Comparison of ENCODE assay signal across 18 cellular contexts in the genomic region with DNA sequence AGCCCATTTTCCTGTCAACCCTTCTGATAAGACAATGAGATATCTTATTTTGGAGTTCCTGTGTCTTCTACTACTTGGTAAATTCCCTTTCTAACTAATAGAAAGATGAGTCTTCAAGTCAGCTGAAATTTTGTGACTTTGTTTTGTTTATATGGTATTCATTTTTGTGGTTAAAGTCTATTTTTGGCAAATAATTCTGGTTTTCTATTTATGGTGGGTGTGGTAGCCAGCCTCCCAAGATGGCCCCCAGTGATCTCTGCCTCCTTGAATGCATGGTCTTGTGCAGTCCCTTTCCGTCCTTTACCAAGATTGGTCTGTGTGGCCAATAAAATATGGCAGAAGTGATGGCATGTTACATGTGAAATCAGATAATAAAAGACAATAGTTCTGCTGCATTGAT.
A peak's percentile ranks its signal among the peaks of the same experiment; 100 is the strongest.
DNase-seq lines count a peak whose midpoint lies in the region; ATAC-seq and TF ChIP-seq lines count a peak whose summit lies in the region.
"Had no signal": no experiment of that assay in that cellular context is flagged by ENCODE, and none has a peak within 500 bp of the region (broad histone marks: within the 10 kb centered on the region; RNA-seq: fewer than 3 reads in every experiment).

No MANE protein-coding gene starts in this region.

- in situ Hi-C loops in gastrocnemius medialis (cut with MboI; ENCODE audit: low sequenced_read_pairs in 4 of 4) = no loop called here

- peaks cover 54% of the 10 kb centered on the region for H3K4me1 ChIP-seq in PC-9 (replicated peaks; ENCODE audit: insufficient read depth)
- H3K4me1 ChIP-seq in gastrocnemius medialis = peaks cover 55 to 62% of the 10 kb centered on the region in 2 donors
- H3K4me1 ChIP-seq: Peyer's patch had no signal

- no peaks in the 10 kb centered on the region for H3K27me3 ChIP-seq in PC-9 (ENCODE audit: insufficient read depth, low read depth)
- H3K27me3 ChIP-seq in gastrocnemius medialis = no peaks in the 10 kb centered on the region
- H3K27me3 ChIP-seq: heart left ventricle, ovary, Peyer's patch, thyroid gland had no signal

- H4K20me1 ChIP-seq in PC-9 (ENCODE audit: insufficient read depth) = no peaks in the 10 kb centered on the region

- TF ChIP-seq POLR2A in gastrocnemius medialis (IDR thresholded peaks at IDR 0.05) = no peak

- TF ChIP-seq CTCF in PC-9 (conservative IDR thresholded peaks at IDR 0.05) (no peak), gastrocnemius medialis (IDR thresholded peaks at IDR 0.05 in 4 of 5, conservative IDR thresholded peaks at IDR 0.05 in 1 of 5) (no peak)

- H3K27ac ChIP-seq in PC-9 (peak overlapping the region; percentile 23; the same call in 1 of the 2 replicates), epithelial cell of prostate (peak overlapping the region; percentile 78), gastrocnemius medialis (peak overlapping the region; percentile 30 to 88 (median 66))
- H3K27ac ChIP-seq: heart left ventricle, ovary, Peyer's patch, thyroid gland had no signal

- intact Hi-C loops in PC-9 (cut with micrococcal nuclease; ENCODE audit: unreplicated experiment) (loop anchor here (5.0 kb wide), 2 partner anchors 70 to 125 kb away; no protein-coding TSS in a partner anchor), gastrocnemius medialis (cut with DNase I; ENCODE audit: low total_unique reads) (no loop called here)

- 0 out of 2 replicates have a peak, but pooled peaks cover 31% of the 10 kb centered on the region for H3K36me3 ChIP-seq in PC-9 (ENCODE audit: low read depth)
- H3K36me3 ChIP-seq in gastrocnemius medialis = peaks cover 0 to 26% of the 10 kb centered on the region in 2 donors
- H3K36me3 ChIP-seq: ovary had no signal

- H3K9me2 ChIP-seq in PC-9 (ENCODE audit: insufficient read depth) = no peaks in the 10 kb centered on the region

- H3K4me2 ChIP-seq in PC-9 = peak overlapping the region; percentile 14; the same call in 1 of the 2 replicates

- CTCF ChIA-PET in PC-9 (lab: Charles Lee) = no interaction called here

- ATAC-seq in gastrocnemius medialis = no peak
- ATAC-seq in HG03175 (IDR thresholded peaks at IDR 0.05; ENCODE audit: unreplicated experiment) = no peak
- ATAC-seq: activated CD8-positive, alpha-beta T cell treated with anti-CD3 and anti-CD28 coated beads, Interleukin-2, amount 10 ng/mL, durations not matched to agents 7 days and 5 days; heart left ventricle had no signal

- H3K9me3 ChIP-seq in PC-9 (ENCODE audit: insufficient read depth, low read depth) = no peaks in the 10 kb centered on the region; the same call in 1 of the 2 replicates
- H3K9me3 ChIP-seq in gastrocnemius medialis = no peaks in the 10 kb centered on the region
- H3K9me3 ChIP-seq: heart left ventricle, ovary, Peyer's patch, thyroid gland had no signal

- no peak overlapping the region for H2AFZ ChIP-seq in PC-9

- DNase-seq in ELR (ENCODE audit: low read depth) = peak; percentile 57
- DNase-seq in PC-9 = no peak
- DNase-seq in epithelial cell of prostate (ENCODE audit: low read depth, low spot score) = no peak
- no peak for DNase-seq in gastrocnemius medialis
- DNase-seq in GOT3 (lab: John Stamatoyannopoulos, UW) = no peak
- no peak for DNase-seq in NCI-H2107 treated with DMSO at 0.1 percent for 48 hours (lab: John Stamatoyannopoulos, UW; ENCODE audit: unreplicated experiment)
- DNase-seq: activated CD8-positive, alpha-beta T cell treated with anti-CD3 and anti-CD28 coated beads, Interleukin-2, amount 10 ng/mL, durations not matched to agents 7 days and 5 days; activated effector memory CD4-positive, alpha-beta T cell treated with Interleukin-2 at 50 U/mL for 16 hours; heart left ventricle; kidney; NCI-H2081 treated with DMSO at 0.1 percent for 48 hours; NCI-H69; ovary; Peyer's patch; stimulated activated CD4-positive, alpha-beta T cell treated with anti-CD3 and anti-CD28 coated beads, Interleukin-4, amount 100 ng/mL, for 24 hours; stimulated activated CD8-positive, alpha-beta memory T cell treated with anti-CD3 and anti-CD28 coated beads, Interleukin-4, amount 100 ng/mL, for 48 hours; thyroid gland had no signal

- peaks cover 3% of the 10 kb centered on the region; the same call in 1 of the 2 replicates for H3K79me2 ChIP-seq in PC-9 (ENCODE audit: low read depth)

- peaks cover 22% of the 10 kb centered on the region for H3F3A ChIP-seq in PC-9 (ENCODE audit: insufficient read depth, low read depth)

- POLR2A ChIA-PET in PC-9 (lab: Charles Lee; ENCODE audit: unreplicated experiment) = no interaction called here

- BruUV-seq in PC-9 (replicated peaks; lab: Mats Ljungman, UMichigan) = no TSS peak

- H3K4me3 ChIP-seq in PC-9 = no peak overlapping the region
- H3K4me3 ChIP-seq in gastrocnemius medialis = no peak overlapping the region
- H3K4me3 ChIP-seq: heart left ventricle, ovary, Peyer's patch, thyroid gland had no signal

Comparison
In these comparisons a context has a peak if more than half of its experiments do, and no peak if none do; other contexts are left out.
1. H3K27ac ChIP-seq: peak in every context shown above with its lines; median percentile 78 in epithelial cell of prostate; 66 in gastrocnemius medialis; 23 in PC-9.